ENCODE assay signal across 11 cellular contexts in the genomic region with DNA sequence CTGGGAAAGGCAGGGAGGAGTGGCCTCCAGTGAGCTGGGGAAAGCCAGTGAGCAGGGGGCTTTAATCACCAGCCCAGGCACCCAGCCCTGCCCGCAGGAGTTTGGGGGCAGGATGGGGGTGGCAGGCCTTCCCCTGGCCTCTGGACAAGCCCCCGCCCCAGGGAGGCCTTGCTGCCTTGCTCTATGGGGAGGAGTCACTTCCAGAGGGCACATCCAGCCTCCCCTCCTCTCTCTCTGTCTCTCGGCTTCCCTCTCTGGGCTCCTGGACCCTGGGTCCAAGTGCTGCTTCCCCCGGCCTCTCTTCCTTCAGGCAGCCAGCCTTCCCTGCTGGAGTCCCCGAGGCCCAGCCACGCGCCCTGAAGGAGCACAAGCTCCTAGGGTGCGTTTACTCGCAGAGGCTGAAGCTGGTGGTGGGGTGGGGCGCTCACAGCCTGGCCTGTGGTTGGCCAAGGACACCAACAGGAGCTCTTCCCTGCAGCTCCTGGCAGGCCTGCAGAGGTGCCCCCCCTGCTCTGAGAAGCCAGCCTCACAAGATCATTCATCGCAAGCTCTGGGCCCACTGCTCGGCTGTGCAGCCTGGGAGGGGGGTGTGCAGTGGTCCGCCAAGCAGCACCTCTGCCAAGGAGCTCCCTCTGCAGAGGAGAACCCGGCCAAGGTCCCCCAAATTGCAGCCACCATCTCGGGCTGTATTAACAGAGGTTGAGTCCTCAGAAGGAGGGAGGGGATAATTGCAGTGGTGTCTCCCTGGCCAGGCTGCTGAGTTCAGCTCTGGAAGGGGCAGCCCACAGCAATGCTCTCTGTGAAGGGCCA.
"Had no signal": no experiment of that assay in that cellular context is flagged by ENCODE, and none has a peak within 500 bp of the region (broad histone marks: within the 10 kb centered on the region; RNA-seq: fewer than 3 reads in every experiment).

No MANE protein-coding gene starts in this region.

- ATAC-seq: activated CD8-positive, alpha-beta T cell treated with anti-CD3 and anti-CD28 coated beads, Interleukin-2, amount 10 ng/mL, durations not matched to agents 7 days and 5 days; foreskin keratinocyte had no signal

- H3K27ac ChIP-seq: ascending aorta, foreskin keratinocyte, uterus had no signal

- FAIRE-seq: bronchial epithelial cell, islet of Langerhans had no signal

- H3K4me1 ChIP-seq: foreskin keratinocyte had no signal

- H3K36me3 ChIP-seq: ascending aorta, uterus had no signal

- H3K27me3 ChIP-seq: ascending aorta, foreskin keratinocyte, uterus had no signal

- DNase-seq: activated CD8-positive, alpha-beta memory T cell treated with anti-CD3 and anti-CD28 coated beads, Interleukin-2, amount 50 U/mL, for 48 hours; activated CD8-positive, alpha-beta T cell treated with anti-CD3 and anti-CD28 coated beads, Interleukin-2, amount 10 ng/mL, durations not matched to agents 7 days and 5 days; activated naive CD8-positive, alpha-beta T cell treated with anti-CD3 and anti-CD28 coated beads, Interleukin-2, amount 10 ng/mL, durations not matched to agents 7 days and 5 days; foreskin keratinocyte; stimulated activated CD4-positive, alpha-beta T cell treated with anti-CD3 and anti-CD28 coated beads, Interleukin-15, amount 100 ng/mL, for 24 hours; stimulated activated CD4-positive, alpha-beta T cell treated with anti-CD3 and anti-CD28 coated beads, Interleukin-4, amount 100 ng/mL, for 4 hours; T-helper 9 cell; uterus had no signal

- H3K9me3 ChIP-seq: ascending aorta, uterus had no signal

- H3K4me3 ChIP-seq: ascending aorta, uterus had no signal
